Comparison of ENCODE assay signal across 18 cellular contexts in the genomic region with DNA sequence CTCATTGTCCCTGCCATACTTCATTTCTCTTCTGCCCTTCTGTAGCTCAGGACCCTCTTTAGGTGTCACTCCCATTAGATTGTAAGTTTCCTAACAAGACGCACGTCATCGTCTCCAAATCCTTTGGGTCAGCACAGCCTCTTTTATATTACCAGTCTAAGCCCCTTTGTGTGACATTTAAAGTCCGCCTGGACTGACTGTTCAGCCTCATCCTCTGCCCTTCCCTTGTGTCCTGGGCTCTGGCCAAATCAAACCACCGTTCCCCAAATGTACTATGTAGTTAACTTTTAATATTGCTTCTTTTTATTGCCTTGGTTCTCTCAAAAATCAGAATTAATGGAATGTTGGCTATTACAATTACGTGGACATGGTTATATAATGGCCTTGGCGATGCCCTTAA.
"Had no signal": no experiment of that assay in that cellular context is flagged by ENCODE, and none has a peak within 500 bp of the region (broad histone marks: within the 10 kb centered on the region; RNA-seq: fewer than 3 reads in every experiment).

No MANE protein-coding gene starts in this region.

- H3K27ac ChIP-seq: brain microvascular endothelial cell, coronary artery, left lung, neutrophil had no signal

- H3K36me3 ChIP-seq: brain microvascular endothelial cell, left lung, neutrophil had no signal

- H3K27ac Mint-ChIP-seq: activated naive CD4-positive, alpha-beta T cell treated with anti-CD3 and anti-CD28 coated beads for 36 hours; activated T-helper 17 cell treated with anti-CD3 and anti-CD28 coated beads, Interleukin-2, amount 50 U/mL, for 72 hours had no signal

- H3K4me3 Mint-ChIP-seq: activated naive CD4-positive, alpha-beta T cell treated with anti-CD3 and anti-CD28 coated beads for 36 hours; activated T-helper 17 cell treated with anti-CD3 and anti-CD28 coated beads, Interleukin-2, amount 50 U/mL, for 72 hours had no signal

- DNase-seq: activated CD4-positive, alpha-beta T cell treated with anti-CD3 and anti-CD28 coated beads, Interleukin-2, amount 50 U/mL, for 1 hour; activated naive CD4-positive, alpha-beta T cell treated with anti-CD3 and anti-CD28 coated beads for 36 hours; activated T-cell treated with anti-CD3 and anti-CD28 coated beads for 4 hours; aorta; brain microvascular endothelial cell; foreskin melanocyte; glutamatergic neuron; hypothalamus; kidney; left lung; mammary epithelial cell; stimulated activated naive CD4-positive, alpha-beta T cell; T-helper 1 cell; T1000 had no signal

- H3K9me3 ChIP-seq: left lung, neutrophil had no signal

- H3K27me3 Mint-ChIP-seq: activated T-helper 17 cell treated with anti-CD3 and anti-CD28 coated beads, Interleukin-2, amount 50 U/mL, for 72 hours had no signal

- H3K9me3 Mint-ChIP-seq: activated T-helper 17 cell treated with anti-CD3 and anti-CD28 coated beads, Interleukin-2, amount 50 U/mL, for 72 hours had no signal

- ATAC-seq: activated T-helper 17 cell treated with anti-CD3 and anti-CD28 coated beads, Interleukin-2, amount 50 U/mL, for 72 hours; left lung; SK-N-SH treated with all-trans-retinoic acid at 6 μM for 48 hours had no signal

- H3K4me3 ChIP-seq: coronary artery, left lung had no signal

- H3K27me3 ChIP-seq: brain microvascular endothelial cell, left lung, neutrophil had no signal
